8 cellular contexts compared by ENCODE assay signal in the genomic region with DNA sequence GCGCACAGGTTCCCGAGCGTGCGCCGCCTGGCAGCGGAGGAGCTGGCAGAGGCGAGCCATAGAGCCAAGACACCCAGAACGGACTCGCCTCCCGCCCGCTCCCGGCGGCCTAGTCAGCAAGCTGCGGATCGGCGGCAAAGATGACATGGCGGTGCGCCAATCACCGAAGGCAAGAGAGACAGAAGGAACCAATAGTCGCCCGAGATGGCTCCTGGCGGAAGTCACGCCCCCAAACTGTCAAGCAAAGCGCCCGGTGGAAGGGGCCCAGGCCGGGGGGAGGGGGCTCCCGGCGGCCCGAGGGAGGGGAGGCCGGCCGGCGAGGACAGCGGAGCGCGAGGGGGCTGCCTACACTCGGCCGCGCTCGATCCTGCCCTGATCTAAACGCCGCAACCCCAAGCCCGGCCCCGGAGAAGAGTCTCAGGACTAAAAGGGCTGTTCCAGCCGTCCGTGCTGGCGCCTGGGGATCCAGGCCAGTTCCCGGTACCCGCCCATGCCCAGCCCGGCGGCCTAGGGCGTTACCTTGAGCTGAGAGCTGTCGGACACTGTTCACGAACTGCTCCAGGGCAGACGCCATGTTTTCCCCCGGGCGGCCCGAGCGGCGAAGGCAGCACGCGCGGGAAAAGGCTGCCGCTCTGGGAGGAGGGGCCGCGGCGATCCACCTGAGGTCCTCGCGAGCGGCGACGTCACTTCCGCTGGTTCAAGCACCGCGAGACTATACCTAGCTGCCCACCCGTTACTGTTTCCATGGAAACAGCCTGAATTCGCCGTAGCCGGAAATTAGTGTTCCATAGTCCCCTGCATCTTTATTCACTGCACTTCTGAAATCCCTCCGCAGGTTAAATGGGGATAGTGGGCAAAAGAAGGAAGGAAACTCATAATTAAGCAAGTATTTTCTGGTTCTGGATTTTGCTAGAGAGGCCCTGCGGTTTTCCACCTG. TPM values are rescaled to one million over a fixed set of nuclear protein-coding genes. Genes with fewer than 3 reads are reported as not detected.
A peak's percentile ranks its signal among the peaks of the same experiment; 100 is the strongest.
DNase-seq lines count a peak whose midpoint lies in the region; ATAC-seq, FAIRE-seq and TF ChIP-seq lines count a peak whose summit lies in the region.

Gene COPS3 (minus strand): TSS at position 634 of the 937 bp plus-strand sequence. CDS start 60 bp downstream, at position 574.

- FAIRE-seq in RCC 7860 (lab: Jason Lieb, UNC) = peak; percentile 71

- peak within 1 kb of the TSS; percentile 66 to 99 (median 82) for H3K4me3 ChIP-seq in esophagus muscularis mucosa

- peak; percentile 78 for DNase-seq in DMS79 (lab: John Stamatoyannopoulos, UW)
- DNase-seq in RCC 7860 (ENCODE audit: low spot score) = peak; percentile 94
- DNase-seq in activated T-cell treated with anti-CD3 and anti-CD28 coated beads, Interleukin-2, amount 50 U/mL, for 72 hours = peak; percentile 97 to 98
- DNase-seq in esophagus muscularis mucosa (ENCODE audit: extremely low spot score) = peak; percentile 99
- DNase-seq in myocyte (ENCODE audit: low read depth) = peak; percentile 98
- peak; percentile 92 to 96 for DNase-seq in stimulated activated CD8-positive, alpha-beta memory T cell treated with anti-CD3 and anti-CD28 coated beads, Interleukin-7, amount 100 ng/mL, for 48 hours (ENCODE audit: extremely low read depth in 1 of 2, low read depth in 1 of 2)

- no peaks in the 10 kb centered on the region for H3K9me3 ChIP-seq in KOPT-K1 (ENCODE audit: insufficient read depth, low read length, poor library complexity, severe bottlenecking)
- no peaks in the 10 kb centered on the region for H3K9me3 ChIP-seq in esophagus muscularis mucosa

- ATAC-seq in GM21786 (IDR thresholded peaks at IDR 0.05; ENCODE audit: unreplicated experiment) = peak; percentile 94
- peak; percentile 94 for ATAC-seq in activated T-cell treated with anti-CD3 and anti-CD28 coated beads, Interleukin-2, amount 50 U/mL, for 72 hours (replicated peaks in 1 of 2)

- H3K36me3 ChIP-seq in KOPT-K1 (ENCODE audit: insufficient read depth, low read length) (peaks cover 38% of the 10 kb centered on the region), esophagus muscularis mucosa (peaks cover 0 to 3% (median 1%) of the 10 kb centered on the region in 4 donors)

- under 1% methylated on average over 38 of the region's 80 CpGs for WGBS in esophagus muscularis mucosa

- H3K27ac Mint-ChIP-seq in activated T-cell treated with anti-CD3 and anti-CD28 coated beads, Interleukin-2, amount 50 U/mL, for 72 hours = peak within 1 kb of the TSS; percentile 90

- no peak for TF ChIP-seq EP300 in esophagus muscularis mucosa (IDR thresholded peaks at IDR 0.05)

- H3K9me3 Mint-ChIP-seq in activated T-cell treated with anti-CD3 and anti-CD28 coated beads, Interleukin-2, amount 50 U/mL, for 72 hours = no peaks in the 10 kb centered on the region

- peak within 1 kb of the TSS; percentile 98 for H3K27ac ChIP-seq in KOPT-K1 (ENCODE audit: low read depth, low read length, poor library complexity, severe bottlenecking)
- H3K27ac ChIP-seq in esophagus muscularis mucosa (replicated peaks in 1 of 4) = peak within 1 kb of the TSS; percentile 91 to 100 (median 98)

- TF ChIP-seq CTCF in esophagus muscularis mucosa (IDR thresholded peaks at IDR 0.05) = no peak

- H3K4me3 Mint-ChIP-seq in activated T-cell treated with anti-CD3 and anti-CD28 coated beads, Interleukin-2, amount 50 U/mL, for 72 hours = peak within 1 kb of the TSS; percentile 83 to 95

- peak; percentile 61 for TF ChIP-seq POLR2A in esophagus muscularis mucosa (IDR thresholded peaks at IDR 0.05; ENCODE audit: low read depth)

- H3K27me3 Mint-ChIP-seq in activated T-cell treated with anti-CD3 and anti-CD28 coated beads, Interleukin-2, amount 50 U/mL, for 72 hours (ENCODE audit: low read depth) = no peaks in the 10 kb centered on the region

- H3K4me1 ChIP-seq in esophagus muscularis mucosa = peaks cover 19 to 46% (median 44%) of the 10 kb centered on the region in 4 donors

- intact Hi-C loops in esophagus muscularis mucosa (cut with DNase I) = loop anchor here (2.0 kb wide), 1 partner anchor 22 kb away; the partner anchor contains the start of gene NT5M

- H3K36me3 Mint-ChIP-seq in activated T-cell treated with anti-CD3 and anti-CD28 coated beads, Interleukin-2, amount 50 U/mL, for 72 hours (ENCODE audit: insufficient read depth in 2 of 2) = peaks cover 4 to 7% of the 10 kb centered on the region in 2 donors

- no peaks in the 10 kb centered on the region for H3K27me3 ChIP-seq in esophagus muscularis mucosa

- H3K4me1 Mint-ChIP-seq in activated T-cell treated with anti-CD3 and anti-CD28 coated beads, Interleukin-2, amount 50 U/mL, for 72 hours (ENCODE audit: low read depth) = peaks cover 49% of the 10 kb centered on the region

RNA-seq across cellular contexts. Expression of gene COPS3, which starts in this region (rescaled TPM):
- total RNA-seq in activated T-cell treated with anti-CD3 and anti-CD28 coated beads, Interleukin-2, amount 50 U/mL, for 72 hours = 10 to 100 TPM; 77.7 to 89.0 TPM
- 10 to 100 TPM; 49.3 to 72.6 (median 59.1) TPM for total RNA-seq in esophagus muscularis mucosa
- 85.2 and 104 TPM in 2 replicates for total RNA-seq in myocyte
- polyA plus RNA-seq in myocyte (2012) = 46.9 TPM

Comparison
In these comparisons a context has a peak if more than half of its experiments do, and no peak if none do; other contexts are left out.
1. Peak in every context shown above with its lines: DNase-seq, ATAC-seq, H3K4me3 ChIP-seq and H3K27ac ChIP-seq.